7 cellular contexts compared by ENCODE assay signal in genomic region chr1:25799758-25800537, GRCh38. TPM values are rescaled to one million over a fixed set of nuclear protein-coding genes. Genes with fewer than 3 reads are reported as not detected.
DNase-seq lines count a peak whose midpoint lies in the region; ATAC-seq and TF ChIP-seq lines count a peak whose summit lies in the region.

A gene with protein sequence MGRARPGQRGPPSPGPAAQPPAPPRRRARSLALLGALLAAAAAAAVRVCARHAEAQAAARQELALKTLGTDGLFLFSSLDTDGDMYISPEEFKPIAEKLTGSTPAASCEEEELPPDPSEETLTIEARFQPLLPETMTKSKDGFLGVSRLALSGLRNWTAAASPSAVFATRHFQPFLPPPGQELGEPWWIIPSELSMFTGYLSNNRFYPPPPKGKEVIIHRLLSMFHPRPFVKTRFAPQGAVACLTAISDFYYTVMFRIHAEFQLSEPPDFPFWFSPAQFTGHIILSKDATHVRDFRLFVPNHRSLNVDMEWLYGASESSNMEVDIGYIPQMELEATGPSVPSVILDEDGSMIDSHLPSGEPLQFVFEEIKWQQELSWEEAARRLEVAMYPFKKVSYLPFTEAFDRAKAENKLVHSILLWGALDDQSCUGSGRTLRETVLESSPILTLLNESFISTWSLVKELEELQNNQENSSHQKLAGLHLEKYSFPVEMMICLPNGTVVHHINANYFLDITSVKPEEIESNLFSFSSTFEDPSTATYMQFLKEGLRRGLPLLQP (plus strand): TSS chr1:25800193. CDS start chr1:25800231, 38 bp downstream.

- H3K27me3 ChIP-seq in GM06990 (replicated peaks; ENCODE audit: control insufficient read depth, insufficient read depth, low read length) (peaks cover 3% of the 10 kb centered on the region), muscle layer of colon (ENCODE audit: control insufficient read depth in 1 of 2, insufficient read depth in 2 of 2, low read length in 2 of 2) (no peaks in the 10 kb centered on the region), transverse colon (no peaks in the 10 kb centered on the region)

- H3K27ac ChIP-seq in muscle layer of colon (ENCODE audit: low read depth, low read length) (peak within 1 kb of the TSS; percentile 22), transverse colon (peak within 1 kb of the TSS; percentile 79 to 86 (median 82))

- no peak for TF ChIP-seq EP300 in transverse colon (IDR thresholded peaks at IDR 0.05; ENCODE audit: low read depth)

- DNase-seq in GM06990 (ENCODE audit: extremely low read depth, insufficient read length) (no peak), NCI-H146 treated with DMSO at 0.1 percent for 48 hours (lab: John Stamatoyannopoulos, UW; ENCODE audit: unreplicated experiment) (peak; percentile 11), fibroblast of gingiva (ENCODE audit: low read depth) (peak; percentile 50), transverse colon (peak; percentile 59)
- peak; percentile 32 for DNase-seq in activated CD8-positive, alpha-beta memory T cell treated with anti-CD3 and anti-CD28 coated beads, Interleukin-2, amount 50 U/mL, for 4 hours

- WGBS in transverse colon (ENCODE audit: low coverage in 1 of 2), 2 donors: 3% methylated on average over 28 of the region's 91 CpGs; no CpG with 5 or more reads in 1 of the 2 donors

- H3K36me3 ChIP-seq in GM06990 (ENCODE audit: control insufficient read depth, insufficient read depth, low read length) (no peaks in the 10 kb centered on the region), muscle layer of colon (ENCODE audit: insufficient read depth, low read length) (no peaks in the 10 kb centered on the region), transverse colon (no peaks in the 10 kb centered on the region)

- TF ChIP-seq CTCF in GM06990 (IDR thresholded peaks at IDR 0.05; ENCODE audit: insufficient read depth, low read length, poor library complexity, severe bottlenecking) (no peak), transverse colon (IDR thresholded peaks at IDR 0.05) (no peak)

- ATAC-seq in GM18907 (IDR thresholded peaks at IDR 0.05; ENCODE audit: unreplicated experiment): no peak

- in situ Hi-C loops in transverse colon (cut with MboI; ENCODE audit: low pct_ligation_motif_present in 1 of 4, low pct_unique_long_range_greater_than_20kb in 1 of 4, low sequenced_read_pairs in 3 of 4): loop anchor here (5.0 to 25.0 kb wide), 3 partner anchors 185 to 188 kb away; partner anchors contain the start of gene MAN1C1 (in 3 of the 4)

- H3K4me3 ChIP-seq in GM06990 (replicated peaks; ENCODE audit: low read depth, low read length) (peak within 1 kb of the TSS; percentile 37), muscle layer of colon (ENCODE audit: low read depth in 1 of 2, low read length in 2 of 2) (peak within 1 kb of the TSS; percentile 54 to 78), transverse colon (peak within 1 kb of the TSS; percentile 50 to 70 (median 57))

- H3K4me1 ChIP-seq in muscle layer of colon (ENCODE audit: insufficient read depth, low read length) (peaks cover 28% of the 10 kb centered on the region), transverse colon (peaks cover 17 to 37% (median 20%) of the 10 kb centered on the region in 4 donors)

- TF ChIP-seq POLR2A in transverse colon (IDR thresholded peaks at IDR 0.05): no peak

- intact Hi-C loops in transverse colon (cut with DNase I; ENCODE audit: low total_unique reads): loop anchor here (5.0 kb wide), 2 partner anchors 188 to 197 kb away; partner anchors contain the start of gene PAFAH2

- peak within 1 kb of the TSS; percentile 57 for H3K9ac ChIP-seq in muscle layer of colon (ENCODE audit: low read length)

- H3K9me3 ChIP-seq in muscle layer of colon (ENCODE audit: low read length): no peaks in the 10 kb centered on the region
- H3K9me3 ChIP-seq in transverse colon: no peaks in the 10 kb centered on the region

RNA-seq across cellular contexts. Expression of the gene that starts here (rescaled TPM):
- total RNA-seq in transverse colon: 10 to 100 TPM; 17.1 to 68.1 (median 24.4) TPM
